13 cellular contexts compared by ENCODE assay signal in the genomic region with DNA sequence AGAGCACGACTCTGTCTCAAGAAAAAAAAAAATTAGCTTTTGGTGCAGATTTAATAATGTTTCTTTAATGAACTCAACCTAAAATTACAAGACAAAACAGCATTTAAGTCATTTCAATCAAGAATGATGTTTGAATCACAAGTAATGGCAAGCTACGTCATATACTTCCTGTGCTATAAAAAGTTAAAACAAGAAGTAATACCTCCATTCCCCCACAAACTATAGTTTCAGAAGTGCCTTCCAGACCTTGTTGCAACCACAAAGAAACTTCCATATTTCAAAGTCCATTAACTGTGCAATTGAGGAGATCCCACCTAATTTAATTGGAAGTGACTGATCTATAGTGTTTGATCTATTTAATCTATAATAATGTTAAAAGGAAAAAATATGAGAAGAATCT. TPM values are rescaled to one million over a fixed set of nuclear protein-coding genes. Genes with fewer than 3 reads are reported as not detected.
DNase-seq lines count a peak whose midpoint lies in the region; ATAC-seq lines count a peak whose summit lies in the region.
"Had no signal": no experiment of that assay in that cellular context is flagged by ENCODE, and none has a peak within 500 bp of the region (broad histone marks: within the 10 kb centered on the region; RNA-seq: fewer than 3 reads in every experiment).

No MANE protein-coding gene starts in this region.

- H3K36me3 Mint-ChIP-seq in activated naive CD8-positive, alpha-beta T cell: peaks cover 5% of the 10 kb centered on the region

- no peaks in the 10 kb centered on the region for H3K36me3 ChIP-seq in H7 (replicated peaks; ENCODE audit: control insufficient read depth, insufficient read depth, low read length)
- H3K36me3 ChIP-seq: thyroid gland had no signal

- H3K4me3 Mint-ChIP-seq in activated naive CD8-positive, alpha-beta T cell: peak overlapping the region; percentile 17

- H3K27me3 Mint-ChIP-seq in activated naive CD8-positive, alpha-beta T cell: no peaks in the 10 kb centered on the region

- no peaks in the 10 kb centered on the region for H3K9me3 Mint-ChIP-seq in activated naive CD8-positive, alpha-beta T cell (ENCODE audit: low read depth)

- H3K27me3 ChIP-seq in H7 (ENCODE audit: control insufficient read depth, insufficient read depth, low read length): no peaks in the 10 kb centered on the region
- H3K27me3 ChIP-seq: thyroid gland had no signal

- peaks cover 47% of the 10 kb centered on the region for H3K4me1 Mint-ChIP-seq in activated naive CD8-positive, alpha-beta T cell (ENCODE audit: low read depth)

- H3K4me3 ChIP-seq in H7 (ENCODE audit: insufficient read depth, low read depth, low read length): no peak overlapping the region
- H3K4me3 ChIP-seq: thyroid gland had no signal

- DNase-seq in GDM1 (lab: John Stamatoyannopoulos, UW): peak; percentile 31
- DNase-seq in superior temporal gyrus (ENCODE audit: extremely low spot score): no peak
- no peak for DNase-seq in activated naive CD4-positive, alpha-beta T cell treated with Interleukin-2 at 50 U/mL for 16 hours
- no peak for DNase-seq in DMS 273 (lab: John Stamatoyannopoulos, UW; ENCODE audit: unreplicated experiment)
- no peak for DNase-seq in H7
- DNase-seq: activated CD4-positive, CD25-positive, alpha-beta regulatory T cell treated with anti-CD3 and anti-CD28 coated beads, Interleukin-2, amount 50 U/mL, for 72 hours; amniotic stem cell; Calu3; occipital lobe; thyroid gland had no signal

- ATAC-seq in GM21381 (IDR thresholded peaks at IDR 0.05; ENCODE audit: unreplicated experiment): peak; percentile 73
- ATAC-seq in HG03460 (IDR thresholded peaks at IDR 0.05; ENCODE audit: unreplicated experiment): peak; percentile 81

- peak overlapping the region; percentile 50 for H3K27ac Mint-ChIP-seq in activated naive CD8-positive, alpha-beta T cell

RNA-seq across cellular contexts. Expression of gene NRDC, which starts 15.1 kb away (rescaled TPM):
- 103 and 146 TPM in 2 replicates for total RNA-seq in H7 (2014; rRNA removed; shearing (Covaris generic))
